In the genomic region with DNA sequence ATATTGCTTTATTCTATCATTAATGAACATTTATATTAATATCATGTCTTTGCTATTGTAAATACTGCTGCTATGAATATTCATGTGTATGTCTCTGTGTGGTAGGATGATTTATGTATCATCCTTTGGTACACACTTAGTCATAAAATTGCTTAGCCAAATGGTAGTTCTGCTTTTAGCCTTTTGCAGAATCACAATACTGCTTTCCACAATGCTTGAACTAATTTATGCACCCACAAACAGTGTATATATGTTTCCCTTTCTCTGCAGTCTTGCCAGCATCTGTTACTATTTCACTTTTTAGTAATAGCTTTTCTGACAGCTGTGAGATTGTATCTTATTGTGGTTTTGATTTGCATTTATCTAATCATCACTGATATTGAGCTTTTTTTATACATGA, we compare ENCODE assay signal across 16 cellular contexts.
DNase-seq lines count a peak whose midpoint lies in the region; ATAC-seq lines count a peak whose summit lies in the region.
"Had no signal": no experiment of that assay in that cellular context is flagged by ENCODE, and none has a peak within 500 bp of the region (broad histone marks: within the 10 kb centered on the region; RNA-seq: fewer than 3 reads in every experiment).

No MANE protein-coding gene starts in this region.

- H3K9me3 Mint-ChIP-seq in activated CD4-positive, alpha-beta T cell treated with anti-CD3 and anti-CD28 coated beads, Interleukin-2, amount 10 ng/mL, durations not matched to agents 24 days and 14 days = no peaks in the 10 kb centered on the region
- no peaks in the 10 kb centered on the region for H3K9me3 Mint-ChIP-seq in naive thymus-derived CD4-positive, alpha-beta T cell

- H3K4me1 ChIP-seq in naive thymus-derived CD4-positive, alpha-beta T cell (ENCODE audit: control insufficient read depth in 2 of 2, insufficient read depth in 2 of 2, low read length in 2 of 2) = peaks cover 3 to 14% of the 10 kb centered on the region in 2 donors
- no peaks in the 10 kb centered on the region for H3K4me1 ChIP-seq in HAP-1
- H3K4me1 ChIP-seq: parathyroid adenoma, suprapubic skin had no signal

- H3K36me3 ChIP-seq in naive thymus-derived CD4-positive, alpha-beta T cell (ENCODE audit: control insufficient read depth in 2 of 3, insufficient read depth in 3 of 3, low read length in 3 of 3) = no peaks in the 10 kb centered on the region
- H3K36me3 ChIP-seq in HAP-1 (replicated peaks) = no peaks in the 10 kb centered on the region
- H3K36me3 ChIP-seq: cardiac muscle cell, suprapubic skin had no signal

- H3K4me3 Mint-ChIP-seq in activated CD4-positive, alpha-beta T cell treated with anti-CD3 and anti-CD28 coated beads, Interleukin-2, amount 10 ng/mL, durations not matched to agents 24 days and 14 days = peak overlapping the region; percentile 77
- peak overlapping the region in 5 of 10 donors; percentile 80 to 92 (median 88) for H3K4me3 Mint-ChIP-seq in naive thymus-derived CD4-positive, alpha-beta T cell

- H3K27ac ChIP-seq in naive thymus-derived CD4-positive, alpha-beta T cell (ENCODE audit: low read depth, low read length) = peak overlapping the region; percentile 45
- H3K27ac ChIP-seq: cardiac muscle cell, parathyroid adenoma, SK-N-MC, suprapubic skin had no signal

- DNase-seq in activated CD4-positive, alpha-beta T cell treated with anti-CD3 and anti-CD28 coated beads, Interleukin-2, amount 10 ng/mL, durations not matched to agents 24 days and 14 days = no peak
- no peak for DNase-seq in activated CD4-positive, alpha-beta T cell treated with anti-CD3 and anti-CD28 coated beads, Interleukin-2, amount 50 U/mL, for 1 hour
- no peak for DNase-seq in naive thymus-derived CD4-positive, alpha-beta T cell
- no peak for DNase-seq in NCI-H2081 treated with DMSO at 0.1 percent for 48 hours (lab: John Stamatoyannopoulos, UW)
- no peak for DNase-seq in HAP-1 (ENCODE audit: low spot score in 2 of 2)
- DNase-seq: Calu3, NCI-H1092 treated with DMSO at 0.1 percent for 48 hours, NCI-H2227 treated with DMSO at 0.1 percent for 48 hours had no signal

- POLR2A ChIA-PET in naive thymus-derived CD4-positive, alpha-beta T cell (lab: Charles Lee) = interaction anchor here (0.6 to 6.1 kb wide), 10 partner anchors 11 to 681 kb away, joined by 3 to 61 read pairs (median 15); a partner anchor contains a TSS

- intact Hi-C loops in activated CD4-positive, alpha-beta T cell treated with anti-CD3 and anti-CD28 coated beads, Interleukin-2, amount 10 ng/mL, durations not matched to agents 24 days and 14 days (cut with micrococcal nuclease) = loop anchor here (1.0 to 2.0 kb wide), 4 partner anchors 9 to 682 kb away; a partner anchor contains a TSS
- intact Hi-C loops in naive thymus-derived CD4-positive, alpha-beta T cell (cut with micrococcal nuclease) = loop anchor here (1.0 to 10.0 kb wide), 4 partner anchors 8 to 1690 kb away; no protein-coding TSS in a partner anchor

- in situ Hi-C loops in HAP-1 (cut with MboI; ENCODE audit: low sequenced_read_pairs) = no loop called here

- H3K36me3 Mint-ChIP-seq in activated CD4-positive, alpha-beta T cell treated with anti-CD3 and anti-CD28 coated beads, Interleukin-2, amount 10 ng/mL, durations not matched to agents 24 days and 14 days (ENCODE audit: low read depth) = peaks cover 3% of the 10 kb centered on the region
- H3K36me3 Mint-ChIP-seq in naive thymus-derived CD4-positive, alpha-beta T cell = peaks cover 0 to 16% (median 0%) of the 10 kb centered on the region in 5 donors

- no peaks in the 10 kb centered on the region for H3K27me3 ChIP-seq in naive thymus-derived CD4-positive, alpha-beta T cell (ENCODE audit: control insufficient read depth in 2 of 2, insufficient read depth in 2 of 2, low read length in 2 of 2)
- H3K27me3 ChIP-seq in HAP-1 (ENCODE audit: low read depth) = no peaks in the 10 kb centered on the region
- H3K27me3 ChIP-seq: cardiac muscle cell, suprapubic skin had no signal

- peak overlapping the region; percentile 44 for H3K4me3 ChIP-seq in naive thymus-derived CD4-positive, alpha-beta T cell (ENCODE audit: low read length)
- no peak overlapping the region for H3K4me3 ChIP-seq in HAP-1
- H3K4me3 ChIP-seq: cardiac muscle cell, SK-N-MC, suprapubic skin had no signal

- peak; percentile 80 for ATAC-seq in GM21737 (IDR thresholded peaks at IDR 0.05; ENCODE audit: unreplicated experiment)
- ATAC-seq in HG03521 (IDR thresholded peaks at IDR 0.05; ENCODE audit: unreplicated experiment) = peak; percentile 64
- ATAC-seq in naive thymus-derived CD4-positive, alpha-beta T cell = peak; percentile 60
- no peak for ATAC-seq in GM18873 (IDR thresholded peaks at IDR 0.05; ENCODE audit: low FRiP score, unreplicated experiment)
- ATAC-seq: HepG2 had no signal

- peak overlapping the region; percentile 85 for H3K27ac Mint-ChIP-seq in activated CD4-positive, alpha-beta T cell treated with anti-CD3 and anti-CD28 coated beads, Interleukin-2, amount 10 ng/mL, durations not matched to agents 24 days and 14 days
- H3K27ac Mint-ChIP-seq in naive thymus-derived CD4-positive, alpha-beta T cell = peak overlapping the region in 5 of 9 donors; percentile 81 to 99 (median 87)

- H3K4me1 Mint-ChIP-seq in activated CD4-positive, alpha-beta T cell treated with anti-CD3 and anti-CD28 coated beads, Interleukin-2, amount 10 ng/mL, durations not matched to agents 24 days and 14 days = peaks cover 23% of the 10 kb centered on the region
- peaks cover 0 to 42% (median 13%) of the 10 kb centered on the region in 7 donors for H3K4me1 Mint-ChIP-seq in naive thymus-derived CD4-positive, alpha-beta T cell

- H3K9me3 ChIP-seq in naive thymus-derived CD4-positive, alpha-beta T cell (ENCODE audit: control insufficient read depth in 2 of 3, low read length in 3 of 3) = no peaks in the 10 kb centered on the region
- H3K9me3 ChIP-seq in HAP-1 = no peaks in the 10 kb centered on the region
- H3K9me3 ChIP-seq: suprapubic skin had no signal

- no peaks in the 10 kb centered on the region for H3K27me3 Mint-ChIP-seq in activated CD4-positive, alpha-beta T cell treated with anti-CD3 and anti-CD28 coated beads, Interleukin-2, amount 10 ng/mL, durations not matched to agents 24 days and 14 days
- no peaks in the 10 kb centered on the region for H3K27me3 Mint-ChIP-seq in naive thymus-derived CD4-positive, alpha-beta T cell

- CTCF ChIA-PET in naive thymus-derived CD4-positive, alpha-beta T cell (lab: Charles Lee) = interaction anchor here (0.7 kb wide), 1 partner anchor 8 kb away, joined by 3 read pairs; no protein-coding TSS in a partner anchor
